Comparison of ENCODE assay signal across 13 cellular contexts in the genomic region with DNA sequence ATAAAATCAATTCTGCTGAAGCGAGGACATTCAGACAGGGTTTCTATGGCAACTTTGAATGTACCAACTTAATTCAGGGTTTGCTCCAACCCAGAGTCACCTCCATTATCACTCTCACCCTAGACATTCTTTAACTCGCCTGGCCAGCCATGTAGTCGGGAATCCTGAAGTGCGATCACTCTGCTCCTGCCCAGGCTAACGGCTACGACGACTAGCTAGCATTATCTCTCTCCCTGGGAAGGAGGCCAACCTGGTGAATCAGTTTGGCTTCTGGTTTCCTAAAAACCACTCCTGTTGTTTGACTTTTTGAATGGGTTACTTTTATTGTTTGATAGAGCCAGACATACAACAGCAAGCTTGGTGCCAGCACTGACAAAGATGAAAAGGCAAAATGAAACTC. TPM values are rescaled to one million over a fixed set of nuclear protein-coding genes. Genes with fewer than 3 reads are reported as not detected.
DNase-seq lines count a peak whose midpoint lies in the region.
"Had no signal": no experiment of that assay in that cellular context is flagged by ENCODE, and none has a peak within 500 bp of the region (broad histone marks: within the 10 kb centered on the region; RNA-seq: fewer than 3 reads in every experiment).

No MANE protein-coding gene starts in this region.

- no peak overlapping the region for H2BK120ac ChIP-seq in mesendoderm (ENCODE audit: low read depth, low read length)

- no peak overlapping the region for H3K56ac ChIP-seq in mesendoderm (ENCODE audit: low read length)

- H3K27me3 ChIP-seq in MG63 (peaks cover 36% of the 10 kb centered on the region), mesendoderm (ENCODE audit: insufficient read depth, low read length, poor library complexity) (no peaks in the 10 kb centered on the region)
- H3K27me3 ChIP-seq: tibial artery had no signal

- H3K4ac ChIP-seq in mesendoderm (ENCODE audit: low read depth, low read length), result no peak overlapping the region

- no peaks in the 10 kb centered on the region for H3K36me3 ChIP-seq in MG63
- no peaks in the 10 kb centered on the region for H3K36me3 ChIP-seq in mesendoderm (ENCODE audit: control insufficient read depth, insufficient read depth, low read length)
- H3K36me3 ChIP-seq: tibial artery had no signal

- no peak overlapping the region for H4K5ac ChIP-seq in mesendoderm (ENCODE audit: low read length)

- H3K79me2 ChIP-seq in mesendoderm (ENCODE audit: control insufficient read depth, insufficient read depth, low read length), result no peaks in the 10 kb centered on the region

- H4K8ac ChIP-seq in mesendoderm (ENCODE audit: low read depth, low read length), result no peak overlapping the region

- no peak overlapping the region for H3K4me2 ChIP-seq in mesendoderm (ENCODE audit: low read length)

- H3K23ac ChIP-seq in mesendoderm (ENCODE audit: low read length), result no peak overlapping the region

- no peaks in the 10 kb centered on the region for H3K4me1 ChIP-seq in mesendoderm (ENCODE audit: control insufficient read depth, low read depth, low read length)
- H3K4me1 ChIP-seq: Caco-2 had no signal

- no peak overlapping the region for H3K27ac ChIP-seq in mesendoderm (ENCODE audit: low read depth, low read length)
- H3K27ac ChIP-seq: tibial artery had no signal

- no peak overlapping the region for H3K18ac ChIP-seq in mesendoderm (ENCODE audit: low read length)

- no peak overlapping the region for H2BK15ac ChIP-seq in mesendoderm (replicated peaks; ENCODE audit: low read depth)

- H3K79me1 ChIP-seq in mesendoderm (ENCODE audit: low read length), result no peaks in the 10 kb centered on the region

- 0 out of 2 replicates have a peak, but pooled peaks cover 2% of the 10 kb centered on the region for H3K9me3 ChIP-seq in MG63
- H3K9me3 ChIP-seq: Caco-2, tibial artery had no signal

- WGBS in mesendoderm (ENCODE audit: extremely low coverage, insufficient coverage, low lambda C conversion rate), result no CpG with 5 or more reads among the region's 7 CpGs

- no peak overlapping the region for H2BK5ac ChIP-seq in mesendoderm (ENCODE audit: low read length)

- no peak overlapping the region for H3K9ac ChIP-seq in mesendoderm (ENCODE audit: low read length)

- H3K4me3 ChIP-seq in MG63 (peak overlapping the region; percentile 22), mesendoderm (ENCODE audit: low read length) (no peak overlapping the region)
- H3K4me3 ChIP-seq: tibial artery had no signal

- no peak overlapping the region for H2AK5ac ChIP-seq in mesendoderm (ENCODE audit: low read length)

- DNase-seq in Ammon's horn (ENCODE audit: low spot score), result peak; percentile 33
- peak; percentile 92 for DNase-seq in MG63
- peak; percentile 68 for DNase-seq in dermis blood vessel endothelial cell
- DNase-seq in mesendoderm, result peak; percentile 75
- no peak for DNase-seq in AML-193 (lab: John Stamatoyannopoulos, UW)
- no peak for DNase-seq in NCI-H510A (lab: John Stamatoyannopoulos, UW)
- no peak for DNase-seq in 8988T
- DNase-seq in stimulated activated CD8-positive, alpha-beta memory T cell treated with anti-CD3 and anti-CD28 coated beads, Interleukin-4, amount 100 ng/mL, for 48 hours, result no peak
- DNase-seq: Caco-2; effector CD8-positive, alpha-beta T cell; NCI-H526 treated with DMSO at 0.1 percent for 48 hours; stimulated activated CD4-positive, alpha-beta T cell treated with anti-CD3 and anti-CD28 coated beads, Interleukin-2, amount 100 ng/mL, for 48 hours; tibial artery had no signal

RNA-seq across cellular contexts. Expression of gene ZBTB18, which starts 38.9 kb away (rescaled TPM):
- 4.4 and 6.8 TPM in 2 replicates for total RNA-seq in MG63 (2014; rRNA removed; shearing (Covaris generic); ENCODE audit: low replicate concordance)
- total RNA-seq in dermis blood vessel endothelial cell, result 25.4 and 41.0 TPM in 2 replicates
- 5.9 TPM for polyA plus RNA-seq in mesendoderm (2013, experiment 1 of 2)
- 5.8 TPM for polyA plus RNA-seq in mesendoderm (2013, experiment 2 of 2)

Comparison
In these comparisons a context has a peak if more than half of its experiments do, and no peak if none do; other contexts are left out.
1. DNase-seq: peak in Ammon's horn (single experiment), MG63 (single experiment), dermis blood vessel endothelial cell (single experiment) and mesendoderm (single experiment); none in AML-193 (0 of 2), NCI-H510A (single experiment), 8988T (single experiment) and stimulated activated CD8-positive, alpha-beta memory T cell treated with anti-CD3 and anti-CD28 coated beads, Interleukin-4, amount 100 ng/mL, for 48 hours (single experiment).